In the genomic region with DNA sequence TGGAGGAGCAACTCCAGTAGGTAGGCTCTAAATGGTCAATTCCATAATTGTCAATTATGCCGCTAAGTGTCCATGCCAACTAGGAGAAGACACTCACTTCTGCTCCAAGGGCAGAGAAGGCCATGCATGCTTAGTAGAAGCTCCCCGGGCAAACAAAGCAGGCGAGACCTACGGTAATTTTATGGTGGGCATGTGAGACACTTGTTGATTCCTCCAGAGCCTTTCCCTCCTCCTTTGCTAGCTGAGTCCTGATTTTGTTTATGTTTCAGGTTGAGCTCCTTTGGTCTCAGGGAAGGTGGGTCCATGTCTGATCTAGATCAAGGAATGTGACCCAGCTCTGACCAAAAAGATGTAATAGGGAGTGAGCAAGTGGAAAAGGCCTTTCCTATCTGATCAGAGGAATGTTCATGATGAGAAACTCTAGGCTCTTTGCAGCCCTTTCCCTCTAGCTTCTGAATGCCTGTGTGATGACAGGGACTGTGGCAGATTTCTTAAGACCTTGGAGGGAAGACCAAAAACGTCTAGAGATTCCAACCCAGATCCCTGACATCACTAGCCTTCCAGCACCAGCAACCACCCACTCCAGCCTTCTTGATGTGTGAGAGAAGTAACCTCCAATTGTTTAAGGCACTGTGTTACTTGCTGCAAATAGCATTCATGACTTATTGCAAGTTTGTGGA, we compare ENCODE assay signal across 1 cellular context.
A peak's percentile ranks its signal among the peaks of the same experiment; 100 is the strongest.
TF ChIP-seq lines count a peak whose summit lies in the region.

No MANE protein-coding gene starts in this region.

TF ChIP-seq in K562, 482 proteins besides CTCF, POLR2A, EP300 and RAD21:
- TF ChIP-seq ZNF224 (CRISPR knock-in tag; IDR thresholded peaks at IDR 0.05) (no peak), TEAD2 (tag; IDR thresholded peaks at IDR 0.05) (peak; percentile 61; the same call in 1 of the 2 replicates), CTBP1 (IDR thresholded peaks at IDR 0.05; ENCODE audit: borderline replicate concordance) (0 out of 2 replicates have a peak, but pooled peaks have one; percentile 31), NR4A1 (CRISPR knock-in tag; IDR thresholded peaks at IDR 0.05) (no peak), NR4A1 (tag; IDR thresholded peaks at IDR 0.05) (0 out of 2 replicates have a peak, but pooled peaks have one; percentile 58)
- TF ChIP-seq, protein P1, sequence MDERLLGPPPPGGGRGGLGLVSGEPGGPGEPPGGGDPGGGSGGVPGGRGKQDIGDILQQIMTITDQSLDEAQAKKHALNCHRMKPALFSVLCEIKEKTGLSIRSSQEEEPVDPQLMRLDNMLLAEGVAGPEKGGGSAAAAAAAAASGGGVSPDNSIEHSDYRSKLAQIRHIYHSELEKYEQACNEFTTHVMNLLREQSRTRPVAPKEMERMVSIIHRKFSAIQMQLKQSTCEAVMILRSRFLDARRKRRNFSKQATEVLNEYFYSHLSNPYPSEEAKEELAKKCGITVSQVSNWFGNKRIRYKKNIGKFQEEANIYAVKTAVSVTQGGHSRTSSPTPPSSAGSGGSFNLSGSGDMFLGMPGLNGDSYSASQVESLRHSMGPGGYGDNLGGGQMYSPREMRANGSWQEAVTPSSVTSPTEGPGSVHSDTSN (CRISPR knock-in tag; IDR thresholded peaks at IDR 0.05; ENCODE audit: low read depth) = no peak
- TF ChIP-seq, protein P1 (tag; conservative IDR thresholded peaks at IDR 0.05; ENCODE audit: low read depth) = no peak
